ENCODE assay signal across 1 cellular context in genomic region chr5:131151216-131151615, GRCh38.
TF ChIP-seq lines count a peak whose summit lies in the region.

No MANE protein-coding gene starts in this region.

TF ChIP-seq in HepG2, 621 proteins besides CTCF, POLR2A, EP300 and RAD21:
- no peak for TF ChIP-seq ZSCAN22 (CRISPR knock-in tag; IDR thresholded peaks at IDR 0.05)
- peak; percentile 15; the same call in 1 of the 2 replicates for TF ChIP-seq STAG1 (CRISPR knock-in tag; IDR thresholded peaks at IDR 0.05)
